In the genomic region with DNA sequence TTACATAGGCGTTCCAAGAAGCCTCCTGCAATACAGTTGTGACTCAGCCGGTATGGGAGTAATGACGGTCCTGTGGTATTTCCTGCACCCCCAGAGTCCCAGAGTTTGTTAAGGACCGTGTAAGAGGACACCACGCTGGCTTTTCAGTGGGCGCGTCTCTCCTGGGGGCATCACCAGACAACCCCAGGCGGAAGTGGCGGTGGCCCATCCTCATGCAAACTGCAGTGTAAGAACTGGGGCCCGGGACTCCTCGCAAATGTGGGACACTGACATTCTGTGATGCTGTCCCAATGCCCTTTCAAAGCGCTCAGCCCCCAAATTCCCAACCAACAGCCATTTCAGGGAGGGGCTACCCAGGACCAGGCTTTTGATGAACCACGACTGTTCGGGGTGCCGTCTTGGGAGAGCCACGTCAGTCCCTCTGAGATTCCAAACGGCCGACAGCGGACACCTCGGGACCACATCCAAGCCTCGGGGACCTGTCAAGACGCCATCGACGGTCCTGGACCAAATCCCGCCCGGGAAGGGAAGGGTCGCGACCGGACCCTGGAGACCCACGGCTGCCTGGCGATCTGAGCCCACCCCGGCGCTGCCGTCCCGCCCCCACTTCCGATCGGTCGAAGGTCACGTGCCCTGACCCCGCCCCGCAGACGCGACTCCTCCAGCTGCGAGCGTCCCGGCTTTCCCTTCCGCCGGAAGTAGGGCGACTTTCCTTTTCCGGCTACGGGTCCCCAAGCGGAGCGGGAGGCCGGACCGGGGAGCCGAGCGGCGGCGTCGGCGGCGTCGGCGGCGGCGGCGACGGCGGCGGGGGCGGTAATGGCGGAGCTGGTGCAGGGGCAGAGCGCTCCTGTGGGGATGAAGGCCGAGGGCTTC, we compare ENCODE assay signal across 8 cellular contexts. TPM values are rescaled to one million over a fixed set of nuclear protein-coding genes. Genes with fewer than 3 reads are reported as not detected.
DNase-seq lines count a peak whose midpoint lies in the region; ATAC-seq and TF ChIP-seq lines count a peak whose summit lies in the region.

A gene with protein sequence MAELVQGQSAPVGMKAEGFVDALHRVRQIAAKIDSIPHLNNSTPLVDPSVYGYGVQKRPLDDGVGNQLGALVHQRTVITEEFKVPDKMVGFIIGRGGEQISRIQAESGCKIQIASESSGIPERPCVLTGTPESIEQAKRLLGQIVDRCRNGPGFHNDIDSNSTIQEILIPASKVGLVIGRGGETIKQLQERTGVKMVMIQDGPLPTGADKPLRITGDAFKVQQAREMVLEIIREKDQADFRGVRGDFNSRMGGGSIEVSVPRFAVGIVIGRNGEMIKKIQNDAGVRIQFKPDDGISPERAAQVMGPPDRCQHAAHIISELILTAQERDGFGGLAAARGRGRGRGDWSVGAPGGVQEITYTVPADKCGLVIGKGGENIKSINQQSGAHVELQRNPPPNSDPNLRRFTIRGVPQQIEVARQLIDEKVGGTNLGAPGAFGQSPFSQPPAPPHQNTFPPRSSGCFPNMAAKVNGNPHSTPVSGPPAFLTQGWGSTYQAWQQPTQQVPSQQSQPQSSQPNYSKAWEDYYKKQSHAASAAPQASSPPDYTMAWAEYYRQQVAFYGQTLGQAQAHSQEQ (plus strand): TSS at position 713 of the 873 bp plus-strand sequence. CDS start 104 bp downstream, at position 817.

- peak within 1 kb of the TSS; percentile 91 for H3K4me3 Mint-ChIP-seq in activated T-helper 17 cell treated with anti-CD3 and anti-CD28 coated beads, Interleukin-2, amount 50 U/mL, for 72 hours
- H3K4me3 Mint-ChIP-seq in natural killer cell treated with Interleukin-12 subunit alpha and Interleukin-12 subunit beta and Interleukin-15 and Interleukin-18, amount 100 ng/mL, for 72 hours = peak within 1 kb of the TSS; percentile 92

- ATAC-seq in activated T-helper 17 cell treated with anti-CD3 and anti-CD28 coated beads, Interleukin-2, amount 50 U/mL, for 72 hours (replicated peaks) = peak; percentile 97
- peak; percentile 92 to 96 for ATAC-seq in natural killer cell treated with Interleukin-12 subunit alpha and Interleukin-12 subunit beta and Interleukin-15 and Interleukin-18, amount 100 ng/mL, for 72 hours

- H3K4me1 ChIP-seq in GM23248 (ENCODE audit: insufficient read depth) = peaks cover 20% of the 10 kb centered on the region

- peaks cover 11% of the 10 kb centered on the region; the same call in 1 of the 2 replicates for H4K20me1 ChIP-seq in GM23248 (ENCODE audit: insufficient read depth)

- peaks cover 21% of the 10 kb centered on the region; the same call in 1 of the 2 replicates for H3F3A ChIP-seq in GM23248 (ENCODE audit: insufficient read depth)

- H3K9me2 ChIP-seq in GM23248 (ENCODE audit: insufficient read depth) = no peaks in the 10 kb centered on the region

- peak; percentile 84 for DNase-seq in DMS79 treated with DMSO at 0.1 percent for 48 hours (lab: John Stamatoyannopoulos, UW)
- peak; percentile 98 for DNase-seq in GM23248
- DNase-seq in LNCaP clone FGC (ENCODE audit: low read depth) = peak; percentile 63
- DNase-seq in RWPE1 (ENCODE audit: low spot score) = peak; percentile 99
- peak; percentile 86 for DNase-seq in fibroblast of mammary gland (ENCODE audit: low read depth)
- peak; percentile 95 for DNase-seq in natural killer cell treated with Interleukin-12 subunit alpha and Interleukin-12 subunit beta and Interleukin-15 and Interleukin-18, amount 100 ng/mL, for 72 hours (ENCODE audit: low spot score)
- DNase-seq in stimulated activated naive CD4-positive, alpha-beta T cell treated with Interleukin-2 at 50 U/mL for 16 hours (lab: John Stamatoyannopoulos, UW) = peak; percentile 90

- POLR2A ChIA-PET in RWPE1 (lab: Yijun Ruan, JAX; ENCODE audit: low non-redundant PET) = interaction anchor here (0.6 to 1.1 kb wide), 5 partner anchors 38 to 142 kb away, joined by 3 to 8 read pairs (median 5); no protein-coding TSS in a partner anchor

- in situ Hi-C loops in GM23248 (cut with MboI) = no loop called here

- H3K27me3 ChIP-seq in GM23248 (replicated peaks; ENCODE audit: insufficient read depth) = no peaks in the 10 kb centered on the region

- H3K36me3 Mint-ChIP-seq in activated T-helper 17 cell treated with anti-CD3 and anti-CD28 coated beads, Interleukin-2, amount 50 U/mL, for 72 hours (ENCODE audit: low read depth) = peaks cover 25% of the 10 kb centered on the region
- H3K36me3 Mint-ChIP-seq in natural killer cell treated with Interleukin-12 subunit alpha and Interleukin-12 subunit beta and Interleukin-15 and Interleukin-18, amount 100 ng/mL, for 72 hours = no peaks in the 10 kb centered on the region

- H3K9ac ChIP-seq in GM23248 = peak within 1 kb of the TSS; percentile 96

- TF ChIP-seq CTCF in LNCaP clone FGC (IDR thresholded peaks at IDR 0.05; ENCODE audit: control insufficient read depth, extremely low read depth, insufficient read depth) (no peak), RWPE1 (conservative IDR thresholded peaks at IDR 0.05; ENCODE audit: low read depth) (no peak), fibroblast of mammary gland (conservative IDR thresholded peaks at IDR 0.05; ENCODE audit: control insufficient read depth, insufficient read depth, low read depth, low read length) (no peak)

- H2AFZ ChIP-seq in GM23248 = peak within 1 kb of the TSS; percentile 74

- peaks cover 47% of the 10 kb centered on the region for H3K79me2 ChIP-seq in GM23248 (ENCODE audit: insufficient read depth)

- H3K27ac ChIP-seq in GM23248 (peak within 1 kb of the TSS; percentile 92), RWPE1 (peak within 1 kb of the TSS; percentile 94)

- H3K4me2 ChIP-seq in GM23248 (ENCODE audit: unreplicated experiment) = peak within 1 kb of the TSS; percentile 96

- 1% methylated on average over 56 to 64 of the region's 74 CpGs for WGBS in GM23248 (ENCODE audit: low coverage in 1 of 2, low lambda C conversion rate in 2 of 2, missing lambda C conversion rate in 2 of 2), 2 experiments

- H3K27me3 Mint-ChIP-seq in activated T-helper 17 cell treated with anti-CD3 and anti-CD28 coated beads, Interleukin-2, amount 50 U/mL, for 72 hours = no peaks in the 10 kb centered on the region
- peaks cover 0 to 2% of the 10 kb centered on the region in 2 donors for H3K27me3 Mint-ChIP-seq in natural killer cell treated with Interleukin-12 subunit alpha and Interleukin-12 subunit beta and Interleukin-15 and Interleukin-18, amount 100 ng/mL, for 72 hours

- no peaks in the 10 kb centered on the region for H3K9me3 ChIP-seq in GM23248 (ENCODE audit: low read depth)

- H3K36me3 ChIP-seq in GM23248 (ENCODE audit: low read depth) = no peaks in the 10 kb centered on the region

- H3K4me1 Mint-ChIP-seq in activated T-helper 17 cell treated with anti-CD3 and anti-CD28 coated beads, Interleukin-2, amount 50 U/mL, for 72 hours = peaks cover 20% of the 10 kb centered on the region
- H3K4me1 Mint-ChIP-seq in natural killer cell treated with Interleukin-12 subunit alpha and Interleukin-12 subunit beta and Interleukin-15 and Interleukin-18, amount 100 ng/mL, for 72 hours (ENCODE audit: low read depth in 2 of 2) = peaks cover 25 to 32% of the 10 kb centered on the region in 2 donors

- H3K27ac Mint-ChIP-seq in activated T-helper 17 cell treated with anti-CD3 and anti-CD28 coated beads, Interleukin-2, amount 50 U/mL, for 72 hours = peak within 1 kb of the TSS; percentile 91
- peak within 1 kb of the TSS; percentile 89 to 93 for H3K27ac Mint-ChIP-seq in natural killer cell treated with Interleukin-12 subunit alpha and Interleukin-12 subunit beta and Interleukin-15 and Interleukin-18, amount 100 ng/mL, for 72 hours

- CTCF ChIA-PET in RWPE1 (lab: Yijun Ruan, JAX) = interaction anchor here (0.7 kb wide), 1 partner anchor 60 kb away, joined by 5 read pairs; no protein-coding TSS in a partner anchor

- no peaks in the 10 kb centered on the region for H3K9me3 Mint-ChIP-seq in activated T-helper 17 cell treated with anti-CD3 and anti-CD28 coated beads, Interleukin-2, amount 50 U/mL, for 72 hours
- H3K9me3 Mint-ChIP-seq in natural killer cell treated with Interleukin-12 subunit alpha and Interleukin-12 subunit beta and Interleukin-15 and Interleukin-18, amount 100 ng/mL, for 72 hours = no peaks in the 10 kb centered on the region

- peak within 1 kb of the TSS; percentile 83 for H3K4me3 ChIP-seq in GM23248
- H3K4me3 ChIP-seq in LNCaP clone FGC (ENCODE audit: low read depth, low read length) = peak within 1 kb of the TSS; percentile 88
- H3K4me3 ChIP-seq in fibroblast of mammary gland (ENCODE audit: control insufficient read depth, low read depth, low read length) = peak within 1 kb of the TSS; percentile 93

RNA-seq across cellular contexts. Expression of the gene that starts here (rescaled TPM):
- total RNA-seq in GM23248 (2014; rRNA removed; shearing (Covaris generic)) = 52.0 and 53.5 TPM in 2 replicates
- 54.7 and 55.8 TPM in 2 replicates for polyA plus RNA-seq in GM23248 (2016; fragmentation: Nextera tagmentation; extraction: Ambion mirVana)
- 10 to 100 TPM; 25.4 to 47.6 TPM for total RNA-seq in activated T-helper 17 cell treated with anti-CD3 and anti-CD28 coated beads, Interleukin-2, amount 50 U/mL, for 72 hours
- total RNA-seq in natural killer cell treated with Interleukin-12 subunit alpha and Interleukin-12 subunit beta and Interleukin-15 and Interleukin-18, amount 100 ng/mL, for 72 hours = 10 to 100 TPM; 43.8 to 47.2 TPM

Comparison
In these comparisons a context has a peak if more than half of its experiments do, and no peak if none do; other contexts are left out.
1. Peak in every context shown above with its lines: DNase-seq, ATAC-seq, H3K4me3 ChIP-seq and H3K27ac ChIP-seq.